33 cellular contexts compared by ENCODE assay signal in the genomic region with DNA sequence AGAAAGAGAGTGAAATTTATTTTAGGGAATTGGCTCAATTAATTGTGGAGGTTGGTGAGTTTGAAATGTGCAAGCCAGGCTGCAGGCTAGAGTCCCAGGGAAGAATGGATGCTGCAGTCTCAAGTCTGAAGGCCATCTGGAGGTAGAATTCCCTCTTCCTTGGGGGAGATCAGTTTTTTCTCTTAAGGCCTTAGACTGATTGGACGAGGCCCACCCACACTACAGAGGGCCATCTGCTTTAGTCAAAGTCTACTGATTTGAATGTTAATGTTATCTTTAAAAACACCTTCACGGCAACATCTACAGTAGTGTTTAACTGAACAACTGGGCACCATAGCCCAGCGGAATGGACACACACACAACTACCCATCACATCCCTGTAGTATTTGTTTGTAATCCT.
"Had no signal": no experiment of that assay in that cellular context is flagged by ENCODE, and none has a peak within 500 bp of the region (broad histone marks: within the 10 kb centered on the region; RNA-seq: fewer than 3 reads in every experiment).

No MANE protein-coding gene starts in this region.

- H3K9me3 Mint-ChIP-seq: memory B cell had no signal

- H3K4me1 ChIP-seq: psoas muscle, testis, tibial artery had no signal

- H3K9me3 ChIP-seq: gastroesophageal sphincter, mucosa of descending colon, psoas muscle, testis, tibial artery had no signal

- H3K36me3 Mint-ChIP-seq: mesothelial cell of epicardium, type B pancreatic cell had no signal

- H3K27ac ChIP-seq: dorsolateral prefrontal cortex, epithelial cell of prostate, foreskin keratinocyte, psoas muscle, testis, tibial artery had no signal

- DNase-seq: caudate nucleus; cerebellar nuclear complex; cortex of kidney; dorsolateral prefrontal cortex; effector CD4-positive, alpha-beta T cell; foreskin keratinocyte; heart right ventricle; hippocampal formation; left colon; mucosa of descending colon; naive thymus-derived CD4-positive, alpha-beta T cell; nucleus accumbens; psoas muscle; retina; stimulated activated CD4-positive, alpha-beta T cell treated with anti-CD3 and anti-CD28 coated beads, Interleukin-12 subunit alpha, Interleukin-12 subunit beta, amount 100 ng/mL, for 4 hours; stimulated activated CD4-positive, alpha-beta T cell treated with anti-CD3 and anti-CD28 coated beads, Interleukin-1b, Interleukin-23, amount 100 ng/mL, for 48 hours; stimulated activated CD4-positive, alpha-beta T cell treated with anti-CD3 and anti-CD28 coated beads, Interleukin-4, amount 100 ng/mL, for 1 hour; stimulated activated CD8-positive, alpha-beta memory T cell treated with anti-CD3 and anti-CD28 coated beads, Interleukin-4, amount 100 ng/mL, for 48 hours; stimulated activated naive CD4-positive, alpha-beta T cell; stomach; substantia nigra; testis; tibial artery had no signal

- H3K36me3 ChIP-seq: gastroesophageal sphincter, heart right ventricle, stomach, tibial artery had no signal

- H3K27me3 Mint-ChIP-seq: memory B cell; naive thymus-derived CD4-positive, alpha-beta T cell; type B pancreatic cell had no signal

- H3K4me3 ChIP-seq: dorsolateral prefrontal cortex, gastroesophageal sphincter, heart right ventricle, lung, mucosa of descending colon, psoas muscle, smooth muscle cell, stomach, testis, tibial artery had no signal

- H3K4me3 Mint-ChIP-seq: memory B cell; mesothelial cell of epicardium; naive thymus-derived CD4-positive, alpha-beta T cell; nephron; type B pancreatic cell had no signal

- H3K27me3 ChIP-seq: dorsolateral prefrontal cortex, foreskin keratinocyte, gastroesophageal sphincter, heart right ventricle, stomach, testis, tibial artery had no signal

- ATAC-seq: esophagus mucosa; foreskin keratinocyte; gastroesophageal sphincter; left colon; mucosa of descending colon; naive thymus-derived CD4-positive, alpha-beta T cell; psoas muscle; sciatic nerve had no signal

- H3K27ac Mint-ChIP-seq: memory B cell, type B pancreatic cell had no signal
